In genomic region chr12:95648990-95649791, GRCh38 we compare ENCODE assay signal across 11 cellular contexts.
A peak's percentile ranks its signal among the peaks of the same experiment; 100 is the strongest.
DNase-seq lines count a peak whose midpoint lies in the region; ATAC-seq, FAIRE-seq and TF ChIP-seq lines count a peak whose summit lies in the region.
"Had no signal": no experiment of that assay in that cellular context is flagged by ENCODE, and none has a peak within 500 bp of the region (broad histone marks: within the 10 kb centered on the region; RNA-seq: fewer than 3 reads in every experiment).

No MANE protein-coding gene starts in this region.

- POLR2A ChIA-PET in HEK293 (lab: Yijun Ruan, JAX) = interaction anchor here (1.2 kb wide), 1 partner anchor 8 kb away, joined by 4 read pairs; no protein-coding TSS in a partner anchor
- POLR2A ChIA-PET in WTC11 (lab: Charles Lee) = interaction anchor here (0.6 to 0.7 kb wide), 2 partner anchors 19 to 62 kb away, joined by 4 to 5 read pairs; no protein-coding TSS in a partner anchor
- POLR2A ChIA-PET in GM10248 (lab: Yijun Ruan, JAX) = no interaction called here

- intact Hi-C loops in heart left ventricle (cut with DNase I) = no loop called here

- H3K27me3 Mint-ChIP-seq in WTC11 (ENCODE audit: low read depth) = no peaks in the 10 kb centered on the region
- H3K27me3 Mint-ChIP-seq: activated CD8-positive, alpha-beta T cell treated with anti-CD3 and anti-CD28 coated beads for 36 hours had no signal

- peaks cover 9% of the 10 kb centered on the region for H3K9me3 Mint-ChIP-seq in WTC11
- peaks cover 1% of the 10 kb centered on the region in 2 donors for H3K9me3 Mint-ChIP-seq in activated naive CD4-positive, alpha-beta T cell treated with anti-CD3 and anti-CD28 coated beads, Interleukin-2, amount 50 U/mL, for 72 hours

- H3K27ac Mint-ChIP-seq in WTC11 = 0 out of 2 replicates have a peak overlapping the region, but pooled peaks have one; percentile 12
- no peak overlapping the region for H3K27ac Mint-ChIP-seq in activated naive CD4-positive, alpha-beta T cell treated with anti-CD3 and anti-CD28 coated beads, Interleukin-2, amount 50 U/mL, for 72 hours
- H3K27ac Mint-ChIP-seq: activated CD8-positive, alpha-beta T cell treated with anti-CD3 and anti-CD28 coated beads for 36 hours had no signal

- H3K27ac ChIP-seq in HEK293 (ENCODE audit: extremely low read depth, low read depth, low read length) = peak overlapping the region; percentile 34
- H3K27ac ChIP-seq in heart left ventricle = peak overlapping the region in 10 of 12 donors; percentile 8 to 92 (median 63)
- no peak overlapping the region for H3K27ac ChIP-seq in small intestine (ENCODE audit: low read depth in 1 of 2, low read length in 1 of 2)
- H3K27ac ChIP-seq: ascending aorta had no signal

- H3K9me3 ChIP-seq in HEK293 (ENCODE audit: control insufficient read depth, insufficient read depth, low read depth, low read length) (no peaks in the 10 kb centered on the region), heart left ventricle (no peaks in the 10 kb centered on the region), small intestine (ENCODE audit: control insufficient read depth, low read depth) (no peaks in the 10 kb centered on the region)
- H3K9me3 ChIP-seq: ascending aorta had no signal

- TF ChIP-seq CTCF in HEK293 (tag by site-specific recombination; IDR thresholded peaks at IDR 0.05) (no peak), WTC11 (IDR thresholded peaks at IDR 0.05) (no peak), heart left ventricle (IDR thresholded peaks at IDR 0.05) (no peak), GM10248 (IDR thresholded peaks at IDR 0.05; ENCODE audit: control extremely low read depth, extremely low read depth, low read depth, missing control alignments) (no peak)

- 52 to 65% (median 60%) methylated on average over 9 of the region's 9 CpGs for WGBS in heart left ventricle, 4 donors
- 74 to 77% (median 77%) methylated on average over 9 of the region's 9 CpGs for WGBS in small intestine, 3 donors

- peaks cover 9% of the 10 kb centered on the region for H3K4me1 ChIP-seq in HEK293 (ENCODE audit: control insufficient read depth, insufficient read depth, low read length)
- peaks cover 0 to 44% (median 14%) of the 10 kb centered on the region in 12 donors for H3K4me1 ChIP-seq in heart left ventricle
- H3K4me1 ChIP-seq in small intestine (ENCODE audit: control insufficient read depth in 2 of 2, insufficient read depth in 1 of 2, low read depth in 1 of 2, low read length in 1 of 2) = no peaks in the 10 kb centered on the region

- DNase-seq in WTC11 (ENCODE audit: low spot score) = no peak
- no peak for DNase-seq in heart left ventricle
- peak; percentile 47 for DNase-seq in small intestine
- DNase-seq in GM10248 (ENCODE audit: extremely low spot score) = no peak
- no peak for DNase-seq in activated naive CD4-positive, alpha-beta T cell treated with anti-CD3 and anti-CD28 coated beads, Interleukin-2, amount 50 U/mL, for 72 hours (ENCODE audit: low spot score in 2 of 2)
- no peak for DNase-seq in DMS 273 treated with DMSO at 0.1 percent for 48 hours (lab: John Stamatoyannopoulos, UW)
- DNase-seq: activated CD8-positive, alpha-beta T cell treated with anti-CD3 and anti-CD28 coated beads for 36 hours; NCI-H1436; SHP77 treated with DMSO at 0.1 percent for 48 hours had no signal

- H3K27me3 ChIP-seq in heart left ventricle (no peaks in the 10 kb centered on the region), small intestine (ENCODE audit: control insufficient read depth in 2 of 2, insufficient read depth in 2 of 2, low read length in 2 of 2) (no peaks in the 10 kb centered on the region)
- H3K27me3 ChIP-seq: ascending aorta had no signal

- no peak for ATAC-seq in WTC11
- ATAC-seq in heart left ventricle = peak in 3 of 4 donors; percentile 51 to 58 (median 58)
- ATAC-seq in activated naive CD4-positive, alpha-beta T cell treated with anti-CD3 and anti-CD28 coated beads, Interleukin-2, amount 50 U/mL, for 72 hours = no peak
- ATAC-seq: activated CD8-positive, alpha-beta T cell treated with anti-CD3 and anti-CD28 coated beads for 36 hours had no signal

- peaks cover 7% of the 10 kb centered on the region for H3K36me3 Mint-ChIP-seq in WTC11
- H3K36me3 Mint-ChIP-seq in activated naive CD4-positive, alpha-beta T cell treated with anti-CD3 and anti-CD28 coated beads, Interleukin-2, amount 50 U/mL, for 72 hours = peaks cover 0 to 1% of the 10 kb centered on the region in 2 donors

- CTCF ChIA-PET in HEK293 (lab: Yijun Ruan, JAX) = interaction anchor here (0.5 kb wide), 1 partner anchor 13 kb away, joined by 3 read pairs; no protein-coding TSS in a partner anchor
- CTCF ChIA-PET in WTC11 (lab: Charles Lee) = no interaction called here
- CTCF ChIA-PET in GM10248 (lab: Yijun Ruan, JAX) = no interaction called here

- H3K4me3 ChIP-seq in HEK293 (ENCODE audit: low read depth, low read length) = no peak overlapping the region
- peak overlapping the region in 2 of 12 donors; percentile 21 to 25 for H3K4me3 ChIP-seq in heart left ventricle
- H3K4me3 ChIP-seq in small intestine (ENCODE audit: low read depth in 1 of 2, low read length in 2 of 2) = no peak overlapping the region
- H3K4me3 ChIP-seq: ascending aorta had no signal

- H3K4me3 Mint-ChIP-seq in WTC11 = no peak overlapping the region
- H3K4me3 Mint-ChIP-seq: activated CD8-positive, alpha-beta T cell treated with anti-CD3 and anti-CD28 coated beads for 36 hours had no signal

- FAIRE-seq in small intestine (lab: Jason Lieb, UNC) = no peak

- peaks cover 11% of the 10 kb centered on the region for H3K4me1 Mint-ChIP-seq in WTC11

- no peaks in the 10 kb centered on the region for H3K36me3 ChIP-seq in HEK293 (ENCODE audit: control insufficient read depth in 2 of 2, insufficient read depth in 1 of 2, low read length in 2 of 2)
- no peaks in the 10 kb centered on the region for H3K36me3 ChIP-seq in heart left ventricle
- H3K36me3 ChIP-seq in small intestine (ENCODE audit: control insufficient read depth in 2 of 2, insufficient read depth in 2 of 2, low read length in 2 of 2) = no peaks in the 10 kb centered on the region
- H3K36me3 ChIP-seq: ascending aorta had no signal

- no peak for TF ChIP-seq POLR2A in heart left ventricle (IDR thresholded peaks at IDR 0.05)

TF ChIP-seq in HEK293, 187 proteins besides CTCF, POLR2A, EP300 and RAD21 (continues in another document):
- no peak for TF ChIP-seq ZNF140 (tag by site-specific recombination; IDR thresholded peaks at IDR 0.05)
- no peak for TF ChIP-seq ZNF37A (tag by site-specific recombination; IDR thresholded peaks at IDR 0.05)
- TF ChIP-seq ZBTB8A (tag by site-specific recombination; IDR thresholded peaks at IDR 0.05) = 0 out of 2 replicates have a peak, but pooled peaks have one; percentile 16
- no peak for TF ChIP-seq KLF7 (tag by site-specific recombination; IDR thresholded peaks at IDR 0.05; ENCODE audit: borderline replicate concordance)
- no peak for TF ChIP-seq AEBP2 (tag by site-specific recombination; IDR thresholded peaks at IDR 0.05; ENCODE audit: borderline replicate concordance)
- peak; percentile 21; the same call in 1 of the 2 replicates for TF ChIP-seq TCF7L2 (IDR thresholded peaks at IDR 0.05; ENCODE audit: borderline replicate concordance, low read depth, low read length)
- TF ChIP-seq ZNF174 (tag by site-specific recombination; IDR thresholded peaks at IDR 0.05) = no peak

TF ChIP-seq in WTC11, 78 proteins besides CTCF, POLR2A, EP300 and RAD21:
- TF ChIP-seq SMAD4 (CRISPR knock-in tag; IDR thresholded peaks at IDR 0.05) (no peak), USF1 (CRISPR knock-in tag; IDR thresholded peaks at IDR 0.05) (no peak), PRDM15 (CRISPR knock-in tag; IDR thresholded peaks at IDR 0.05) (peak; percentile 68), ZSCAN18 (CRISPR knock-in tag; IDR thresholded peaks at IDR 0.05) (no peak)

Comparison
In these comparisons a context has a peak if more than half of its experiments do, and no peak if none do; other contexts are left out.
1. H3K27ac ChIP-seq: peak in HEK293 (single experiment) and heart left ventricle (10 of 12); none in small intestine (0 of 2).
2. ATAC-seq: peak in heart left ventricle (3 of 4); none in WTC11 (single experiment) and activated naive CD4-positive, alpha-beta T cell treated with anti-CD3 and anti-CD28 coated beads, Interleukin-2, amount 50 U/mL, for 72 hours (0 of 2).